Comparison of ENCODE assay signal across 27 cellular contexts in genomic region chr7:113349339-113349738, GRCh38.
"Had no signal": no experiment of that assay in that cellular context is flagged by ENCODE, and none has a peak within 500 bp of the region (broad histone marks: within the 10 kb centered on the region; RNA-seq: fewer than 3 reads in every experiment).

No MANE protein-coding gene starts in this region.

- H3K4me3 ChIP-seq: stomach, suprapubic skin, testis, thoracic aorta, thyroid gland, tibial artery, tibial nerve, transverse colon, upper lobe of left lung, upper lobe of right lung, uterus, vagina had no signal

- ATAC-seq: stimulated activated effector memory CD8-positive, alpha-beta T cell treated with anti-CD3 and anti-CD28 coated beads, Interleukin-12 subunit alpha, Interleukin-12 subunit beta, amount 100 ng/mL, for 72 hours; stimulated activated memory B cell treated with anti-CD40 and anti-IgM and Interleukin-4, amounts not matched to agents 10 μg/mL and 1 μg/mL and 100 μg/mL, for 72 hours; stimulated activated naive B cell treated with anti-CD40 and anti-IgM and Interleukin-4, amounts not matched to agents 10 μg/mL and 1 μg/mL and 100 μg/mL, for 72 hours; stimulated activated naive CD8-positive, alpha-beta T cell treated with anti-CD3 and anti-CD28 coated beads, Interleukin-15, amount 100 ng/mL, for 72 hours; stimulated activated naive CD8-positive, alpha-beta T cell treated with anti-CD3 and anti-CD28 coated beads, Interleukin-15, Interleukin-2, amounts not matched to agents 100 U/mL and 50 U/mL, for 24 hours; upper lobe of right lung had no signal

- H3K27ac ChIP-seq: stomach, suprapubic skin, testis, thoracic aorta, thyroid gland, tibial artery, tibial nerve, transverse colon, upper lobe of left lung, upper lobe of right lung, uterus, vagina had no signal

- H3K36me3 ChIP-seq: stomach, suprapubic skin, thoracic aorta, thyroid gland, tibial artery, tibial nerve, transverse colon, upper lobe of left lung, upper lobe of right lung, uterus, vagina had no signal

- H3K9me3 ChIP-seq: suprapubic skin, testis, thoracic aorta, thyroid gland, tibial artery, tibial nerve, transverse colon, upper lobe of left lung, upper lobe of right lung, uterus, vagina had no signal

- DNase-seq: stimulated activated CD4-positive, alpha-beta T cell treated with anti-CD3 and anti-CD28 coated beads, Interleukin-2, amount 100 ng/mL, for 48 hours; stimulated activated CD4-positive, alpha-beta T cell treated with anti-CD3 and anti-CD28 coated beads, Interleukin-4, amount 100 ng/mL, for 1 hour; stimulated activated CD4-positive, alpha-beta T cell treated with anti-CD3 and anti-CD28 coated beads, Interleukin-4, amount 100 ng/mL, for 24 hours; stimulated activated CD4-positive, alpha-beta T cell treated with anti-CD3 and anti-CD28 coated beads, Interleukin-4, amount 100 ng/mL, for 4 hours; stimulated activated CD8-positive, alpha-beta memory T cell treated with anti-CD3 and anti-CD28 coated beads, Interleukin-4, amount 100 ng/mL, for 48 hours; stimulated activated naive B cell treated with anti-CD40 and anti-IgM and Interleukin-4, amounts not matched to agents 10 μg/mL and 1 μg/mL and 100 μg/mL, for 72 hours; stimulated activated naive CD4-positive, alpha-beta T cell; stimulated activated naive CD4-positive, alpha-beta T cell treated with Interleukin-2 at 50 U/mL for 16 hours; stimulated activated naive CD8-positive, alpha-beta T cell treated with anti-CD3 and anti-CD28 coated beads, Interleukin-15, amount 100 ng/mL, for 72 hours; stimulated activated naive CD8-positive, alpha-beta T cell treated with anti-CD3 and anti-CD28 coated beads, Interleukin-15, Interleukin-2, amounts not matched to agents 100 U/mL and 50 U/mL, for 24 hours; stomach; substantia nigra; testis; thyroid gland; tibial artery; transverse colon; trophoblast cell; upper lobe of left lung; upper lobe of right lung; uterus had no signal

- H3K4me1 ChIP-seq: stomach, suprapubic skin, testis, thyroid gland, tibial artery, tibial nerve, transverse colon, upper lobe of left lung, upper lobe of right lung, uterus, vagina had no signal

- H3K27me3 ChIP-seq: stomach, suprapubic skin, testis, thyroid gland, tibial artery, tibial nerve, transverse colon, upper lobe of left lung, upper lobe of right lung, uterus, vagina had no signal

- FAIRE-seq: urothelium cell line had no signal
